Comparison of ENCODE assay signal across 8 cellular contexts in the genomic region with DNA sequence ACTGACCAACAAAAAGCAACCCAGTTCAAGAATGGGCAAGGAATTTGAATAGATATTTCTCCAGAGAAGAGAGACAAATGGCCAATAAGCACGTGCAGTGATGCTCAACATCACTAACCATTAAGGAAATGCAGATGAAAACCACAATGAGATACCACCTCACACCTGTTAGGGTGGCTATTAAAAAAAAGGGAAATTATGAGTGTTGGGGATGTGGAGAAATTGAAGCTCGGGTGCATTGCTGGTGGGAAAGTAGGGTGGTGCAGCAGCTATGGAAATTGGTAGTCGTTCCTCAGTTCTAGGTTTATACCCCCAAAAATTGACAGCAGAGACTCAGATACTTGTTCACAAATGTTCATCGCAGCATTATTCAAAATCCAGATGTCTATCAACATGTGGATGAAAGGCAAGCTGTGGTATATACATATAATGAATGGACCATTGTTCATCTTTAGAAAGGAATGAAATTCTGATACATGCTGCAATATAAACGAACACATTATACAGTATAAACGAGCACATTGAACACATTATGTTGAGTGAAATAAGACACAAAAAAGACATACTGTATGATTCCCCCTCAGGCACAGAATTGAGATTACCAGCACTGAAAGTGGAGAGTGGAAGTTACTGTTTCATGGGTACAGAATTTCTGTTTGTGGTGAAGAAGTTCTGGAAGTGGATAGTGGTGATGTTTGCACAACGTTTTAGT. TPM values are rescaled to one million over a fixed set of nuclear protein-coding genes. Genes with fewer than 3 reads are reported as not detected.
DNase-seq lines count a peak whose midpoint lies in the region; ATAC-seq and TF ChIP-seq lines count a peak whose summit lies in the region.

No MANE protein-coding gene starts in this region.

- DNase-seq in activated CD4-positive, alpha-beta T cell treated with anti-CD3 and anti-CD28 coated beads for 36 hours, result no peak
- DNase-seq in activated CD4-positive, alpha-beta T cell treated with anti-CD3 and anti-CD28 coated beads for 4 hours, result no peak
- no peak for DNase-seq in PC-9
- peak; percentile 60 for DNase-seq in epidermal melanocyte (ENCODE audit: insufficient read length, low spot score)
- no peak for DNase-seq in psoas muscle
- DNase-seq in DMS 273 treated with DMSO at 0.1 percent for 48 hours (lab: John Stamatoyannopoulos, UW), result no peak
- no peak for DNase-seq in posterior cingulate gyrus

- H3K4me1 ChIP-seq in PC-9 (replicated peaks; ENCODE audit: insufficient read depth) (peaks cover 21% of the 10 kb centered on the region), psoas muscle (peaks cover 46% of the 10 kb centered on the region)

- peak overlapping the region; percentile 79 for H2AFZ ChIP-seq in PC-9

- H3K27me3 ChIP-seq in PC-9 (ENCODE audit: insufficient read depth, low read depth) (no peaks in the 10 kb centered on the region), psoas muscle (ENCODE audit: insufficient read depth in 3 of 3, low read length in 2 of 3) (no peaks in the 10 kb centered on the region)

- H3K9me3 ChIP-seq in PC-9 (ENCODE audit: insufficient read depth, low read depth) (no peaks in the 10 kb centered on the region), psoas muscle (no peaks in the 10 kb centered on the region)

- CTCF ChIA-PET in activated CD4-positive, alpha-beta T cell treated with anti-CD3 and anti-CD28 coated beads for 36 hours (lab: Charles Lee), result interaction anchor here (0.7 to 1.0 kb wide), 3 partner anchors 11 to 78 kb away, joined by 3 read pairs; no protein-coding TSS in a partner anchor
- CTCF ChIA-PET in PC-9 (lab: Charles Lee), result no interaction called here

- no peaks in the 10 kb centered on the region for H3K27me3 Mint-ChIP-seq in activated CD4-positive, alpha-beta T cell treated with anti-CD3 and anti-CD28 coated beads for 36 hours

- no peak for TF ChIP-seq CTCF in PC-9 (conservative IDR thresholded peaks at IDR 0.05)
- no peak for TF ChIP-seq CTCF in psoas muscle (IDR thresholded peaks at IDR 0.05)

- H3K27ac Mint-ChIP-seq in activated CD4-positive, alpha-beta T cell treated with anti-CD3 and anti-CD28 coated beads for 36 hours, result peak overlapping the region; percentile 89

- BruUV-seq in PC-9 (replicated peaks; lab: Mats Ljungman, UMichigan), result TSS peak; percentile 58

- peaks cover 20% of the 10 kb centered on the region for H3F3A ChIP-seq in PC-9 (ENCODE audit: insufficient read depth, low read depth)

- no peaks in the 10 kb centered on the region for H3K36me3 ChIP-seq in PC-9 (ENCODE audit: low read depth)
- no peaks in the 10 kb centered on the region for H3K36me3 ChIP-seq in psoas muscle (ENCODE audit: insufficient read depth in 1 of 2, low read depth in 1 of 2)

- peaks cover 55% of the 10 kb centered on the region for H3K79me2 ChIP-seq in PC-9 (ENCODE audit: low read depth)

- H3K4me2 ChIP-seq in PC-9, result peak overlapping the region; percentile 93

- H3K4me3 ChIP-seq in PC-9 (peak overlapping the region; percentile 61), psoas muscle (peak overlapping the region; percentile 89)

- WGBS in psoas muscle, 3 donors, result 13 to 20% (median 16%) methylated on average over 7 of the region's 7 CpGs

- peaks cover 10% of the 10 kb centered on the region; the same call in 1 of the 2 replicates for H4K20me1 ChIP-seq in PC-9 (ENCODE audit: insufficient read depth)

- H3K9me2 ChIP-seq in PC-9 (ENCODE audit: insufficient read depth), result no peaks in the 10 kb centered on the region

- intact Hi-C loops in activated CD4-positive, alpha-beta T cell treated with anti-CD3 and anti-CD28 coated beads for 36 hours (cut with DNase I, micrococcal nuclease), result loop anchor here in 1 of 2 experiments (2.0 kb wide), 1 partner anchor 34 kb away; a partner anchor contains a TSS
- intact Hi-C loops in PC-9 (cut with micrococcal nuclease; ENCODE audit: unreplicated experiment), result no loop called here
- intact Hi-C loops in psoas muscle (cut with DNase I), result no loop called here
- intact Hi-C loops in posterior cingulate gyrus (cut with DNase I), result no loop called here

- POLR2A ChIA-PET in activated CD4-positive, alpha-beta T cell treated with anti-CD3 and anti-CD28 coated beads for 36 hours (lab: Charles Lee), result interaction anchor here (0.6 kb wide), 1 partner anchor 19 kb away, joined by 3 read pairs; no protein-coding TSS in a partner anchor
- POLR2A ChIA-PET in PC-9 (lab: Charles Lee; ENCODE audit: unreplicated experiment), result no interaction called here

- peaks cover 53% of the 10 kb centered on the region for H3K4me1 Mint-ChIP-seq in activated CD4-positive, alpha-beta T cell treated with anti-CD3 and anti-CD28 coated beads for 36 hours

- peak overlapping the region; percentile 74 for H3K27ac ChIP-seq in PC-9
- H3K27ac ChIP-seq in psoas muscle, result peak overlapping the region; percentile 95

- H3K9me3 Mint-ChIP-seq in activated CD4-positive, alpha-beta T cell treated with anti-CD3 and anti-CD28 coated beads for 36 hours (ENCODE audit: low read depth), result no peaks in the 10 kb centered on the region

- peak; percentile 2 for ATAC-seq in activated CD4-positive, alpha-beta T cell treated with anti-CD3 and anti-CD28 coated beads for 36 hours
- no peak for ATAC-seq in psoas muscle
- ATAC-seq in HG02870 (IDR thresholded peaks at IDR 0.05; ENCODE audit: unreplicated experiment), result no peak

- H3K4me3 Mint-ChIP-seq in activated CD4-positive, alpha-beta T cell treated with anti-CD3 and anti-CD28 coated beads for 36 hours, result peak overlapping the region; percentile 97

- H3K36me3 Mint-ChIP-seq in activated CD4-positive, alpha-beta T cell treated with anti-CD3 and anti-CD28 coated beads for 36 hours (ENCODE audit: low read depth), result peaks cover 35% of the 10 kb centered on the region

RNA-seq across cellular contexts. Expression of a gene that starts 0.9 kb away (rescaled TPM):
- 10 to 100 TPM; 39.4 to 54.3 TPM for total RNA-seq in activated CD4-positive, alpha-beta T cell treated with anti-CD3 and anti-CD28 coated beads for 36 hours
- total RNA-seq in PC-9 (2021) (15.1 and 16.0 TPM in 2 replicates), psoas muscle (10 to 100 TPM; 11.6 to 14.8 (median 13.0) TPM)
- 10 to 100 TPM in 1 of 3 donors, 1 to 10 TPM in 2; 4.7 to 11.7 (median 9.6) TPM for polyA plus RNA-seq in psoas muscle

RNA-seq across cellular contexts. Expression of a gene that starts 33.8 kb away (rescaled TPM):
- 10 to 100 TPM; 41.1 to 43.3 TPM for total RNA-seq in activated CD4-positive, alpha-beta T cell treated with anti-CD3 and anti-CD28 coated beads for 36 hours
- 54.1 and 67.0 TPM in 2 replicates for total RNA-seq in PC-9 (2021)
- 10 to 100 TPM; 15.1 to 20.0 (median 18.0) TPM for total RNA-seq in psoas muscle
- 10 to 100 TPM; 26.1 to 33.6 (median 29.4) TPM for polyA plus RNA-seq in psoas muscle
